9 cellular contexts compared by ENCODE assay signal in the genomic region with DNA sequence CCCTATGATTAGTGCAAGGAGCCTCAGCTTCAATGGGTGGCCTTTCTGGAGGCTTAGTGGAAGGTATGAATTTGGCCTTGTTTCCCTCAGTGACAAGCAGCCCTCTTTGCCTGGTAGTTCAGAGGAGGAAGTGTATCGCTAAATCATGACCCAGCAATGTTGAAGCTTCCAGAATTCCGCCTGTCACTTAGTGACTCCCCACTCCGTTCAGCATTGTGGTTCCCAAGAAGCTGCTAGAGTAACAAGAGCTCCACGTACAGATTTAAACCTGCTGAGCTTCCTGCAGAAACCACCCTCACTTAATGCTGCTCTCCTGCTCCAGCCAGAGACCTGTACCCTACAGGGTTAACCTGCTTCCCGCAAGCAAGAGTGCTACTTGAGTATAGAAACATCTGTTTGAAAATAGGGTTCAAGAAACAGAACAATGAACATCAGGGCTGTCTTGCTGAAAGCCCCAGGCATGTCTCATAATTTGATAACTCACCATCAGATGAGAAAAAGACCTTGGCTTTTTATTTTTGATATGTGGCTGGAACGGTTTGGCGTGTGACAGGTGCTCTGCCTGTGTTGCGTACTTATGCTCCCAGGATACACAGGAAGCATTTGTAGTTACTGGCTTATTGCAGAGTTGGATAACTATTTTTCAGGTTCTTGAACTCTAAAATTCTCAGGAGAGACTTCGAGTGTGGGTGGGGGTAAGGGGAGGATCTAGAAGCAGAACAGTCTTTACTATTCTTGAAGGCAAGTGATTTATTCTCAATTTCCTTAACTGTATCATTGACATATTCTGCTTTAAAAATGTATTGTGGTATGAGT.
DNase-seq lines count a peak whose midpoint lies in the region; ATAC-seq, FAIRE-seq and TF ChIP-seq lines count a peak whose summit lies in the region.
"Had no signal": no experiment of that assay in that cellular context is flagged by ENCODE, and none has a peak within 500 bp of the region (broad histone marks: within the 10 kb centered on the region; RNA-seq: fewer than 3 reads in every experiment).

No MANE protein-coding gene starts in this region.

- H3K36me3 ChIP-seq in BE2C (peaks cover 27% of the 10 kb centered on the region), esophagus squamous epithelium (no peaks in the 10 kb centered on the region), neuronal stem cell (replicated peaks in 1 of 2; ENCODE audit: control insufficient read depth in 2 of 2, insufficient read depth in 2 of 2, low read length in 2 of 2) (no peaks in the 10 kb centered on the region)

- H3K79me1 ChIP-seq in neuronal stem cell (ENCODE audit: low read depth, low read length): no peaks in the 10 kb centered on the region

- no peak overlapping the region for H4K8ac ChIP-seq in neuronal stem cell (ENCODE audit: low read depth, low read length)

- no peak for TF ChIP-seq POLR2A in esophagus squamous epithelium (IDR thresholded peaks at IDR 0.05)

- no peak overlapping the region for H3K18ac ChIP-seq in neuronal stem cell (ENCODE audit: low read length)

- peak overlapping the region; percentile 38 to 77 (median 69) for H3K27ac ChIP-seq in esophagus squamous epithelium
- no peak overlapping the region for H3K27ac ChIP-seq in neuronal stem cell (replicated peaks; ENCODE audit: low read length)

- H2AK5ac ChIP-seq in neuronal stem cell (ENCODE audit: low read depth, low read length): no peak overlapping the region

- H3K4me2 ChIP-seq in neuronal stem cell (ENCODE audit: insufficient read depth, low read length, poor library complexity, severe bottlenecking): peak overlapping the region; percentile 99

- no peak overlapping the region for H2BK12ac ChIP-seq in neuronal stem cell (ENCODE audit: low read length)

- H3K9me3 ChIP-seq in BE2C (no peaks in the 10 kb centered on the region), esophagus squamous epithelium (no peaks in the 10 kb centered on the region), neuronal stem cell (replicated peaks in 1 of 2; ENCODE audit: control insufficient read depth in 2 of 2, insufficient read depth in 1 of 2, low read depth in 1 of 2, low read length in 2 of 2) (no peaks in the 10 kb centered on the region)

- TF ChIP-seq CTCF in BE2C (IDR thresholded peaks at IDR 0.05; ENCODE audit: low read depth, low read length): no peak
- TF ChIP-seq CTCF in LNCaP clone FGC (IDR thresholded peaks at IDR 0.05; ENCODE audit: control insufficient read depth, extremely low read depth, insufficient read depth): no peak
- no peak for TF ChIP-seq CTCF in esophagus squamous epithelium (IDR thresholded peaks at IDR 0.05)

- H3K4me1 ChIP-seq in BE2C: peaks cover 28% of the 10 kb centered on the region
- H3K4me1 ChIP-seq in esophagus squamous epithelium: peaks cover 6 to 56% (median 31%) of the 10 kb centered on the region in 3 donors
- H3K4me1 ChIP-seq in neuronal stem cell (ENCODE audit: control insufficient read depth in 2 of 2, insufficient read depth in 1 of 2, low read depth in 1 of 2, low read length in 2 of 2): peaks cover 27 to 28% of the 10 kb centered on the region in 2 donors

- no peak overlapping the region for H3K23ac ChIP-seq in neuronal stem cell (ENCODE audit: low read depth, low read length, poor library complexity)

- intact Hi-C loops in esophagus squamous epithelium (cut with DNase I): no loop called here

- no peak overlapping the region for H2BK5ac ChIP-seq in neuronal stem cell (ENCODE audit: low read length)

- peak overlapping the region; percentile 99 for H2AFZ ChIP-seq in neuronal stem cell (ENCODE audit: low read length)

- no peak overlapping the region for H2BK15ac ChIP-seq in neuronal stem cell (ENCODE audit: low read length)

- DNase-seq in BE2C (peak; percentile 23), LNCaP clone FGC (ENCODE audit: low read depth) (no peak), esophagus squamous epithelium (lab: John Stamatoyannopoulos, UW) (no peak), neuronal stem cell (ENCODE audit: low spot score) (no peak), NCI-H1105 (lab: John Stamatoyannopoulos, UW) (no peak), RCC 7860 (ENCODE audit: low spot score) (no peak)

- no peak overlapping the region for H4K91ac ChIP-seq in neuronal stem cell (ENCODE audit: low read depth, low read length, poor library complexity)

- no peak overlapping the region for H3K9ac ChIP-seq in neuronal stem cell (ENCODE audit: low read depth, low read length, poor library complexity)

- no peak overlapping the region for H3K4ac ChIP-seq in neuronal stem cell (ENCODE audit: low read length)

- FAIRE-seq in RCC 7860 (lab: Jason Lieb, UNC): no peak
- FAIRE-seq: GM12892 had no signal

- no peak overlapping the region for H2BK120ac ChIP-seq in neuronal stem cell (ENCODE audit: low read depth, low read length)

- 25 to 43% methylated on average over 5 to 8 of the region's 9 CpGs for WGBS in esophagus squamous epithelium, 2 donors
- whole genome bisulfite sequencing in neuronal stem cell (ENCODE audit: extremely low coverage in 2 of 2, insufficient read length in 2 of 2, insufficient replicate concordance in 1 of 2), 2 donors: no CpG with 5 or more reads among the region's 9 CpGs

- H3K14ac ChIP-seq in neuronal stem cell (ENCODE audit: low read length): no peak overlapping the region

- ATAC-seq in GM18870 (IDR thresholded peaks at IDR 0.05; ENCODE audit: unreplicated experiment) (no peak), HG03025 (IDR thresholded peaks at IDR 0.05; ENCODE audit: low FRiP score, unreplicated experiment) (no peak)

- peak overlapping the region; percentile 90 for H3K4me3 ChIP-seq in BE2C (ENCODE audit: low read depth, low read length)
- peak overlapping the region; percentile 89 for H3K4me3 ChIP-seq in LNCaP clone FGC (ENCODE audit: low read depth, low read length)
- peak overlapping the region; percentile 73 to 92 (median 81) for H3K4me3 ChIP-seq in esophagus squamous epithelium
- peak overlapping the region; percentile 80 to 95 for H3K4me3 ChIP-seq in neuronal stem cell (ENCODE audit: low read length in 2 of 2)

- H3K27me3 ChIP-seq in BE2C (no peaks in the 10 kb centered on the region), esophagus squamous epithelium (peaks cover 0 to 16% (median 0%) of the 10 kb centered on the region in 4 donors), neuronal stem cell (ENCODE audit: control insufficient read depth in 3 of 3, insufficient read depth in 3 of 3, low read depth in 1 of 3, low read length in 3 of 3) (peaks cover 0 to 18% (median 13%) of the 10 kb centered on the region in 3 experiments)
